Comparison of ENCODE assay signal across 11 cellular contexts in the genomic region with DNA sequence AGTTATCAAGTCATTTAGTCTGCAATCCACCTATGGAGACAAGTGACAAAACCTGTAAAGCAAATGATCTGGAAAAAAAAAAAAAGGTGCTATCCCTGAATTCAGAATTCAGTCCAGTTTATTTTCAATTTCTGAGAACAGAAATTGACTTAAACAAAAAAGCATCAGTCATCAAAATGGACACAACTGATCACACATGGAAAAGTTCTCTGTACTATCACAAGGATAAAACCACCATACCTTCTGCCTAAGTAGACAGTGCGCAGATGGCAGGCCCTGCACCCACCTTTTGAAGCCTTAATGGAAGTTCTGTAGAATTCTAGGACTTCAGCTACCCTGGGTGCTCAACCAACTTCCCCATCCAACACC. TPM values are rescaled to one million over a fixed set of nuclear protein-coding genes. Genes with fewer than 3 reads are reported as not detected.
A peak's percentile ranks its signal among the peaks of the same experiment; 100 is the strongest.
DNase-seq lines count a peak whose midpoint lies in the region; ATAC-seq, FAIRE-seq and TF ChIP-seq lines count a peak whose summit lies in the region.
"Had no signal": no experiment of that assay in that cellular context is flagged by ENCODE, and none has a peak within 500 bp of the region (broad histone marks: within the 10 kb centered on the region; RNA-seq: fewer than 3 reads in every experiment).

No MANE protein-coding gene starts in this region.

- H3K27me3 ChIP-seq in CD4-positive, alpha-beta T cell (ENCODE audit: control insufficient read depth, insufficient read depth, low read length): no peaks in the 10 kb centered on the region
- no peaks in the 10 kb centered on the region for H3K27me3 ChIP-seq in HL-60 (ENCODE audit: insufficient read depth, poor library complexity, severe bottlenecking)
- no peaks in the 10 kb centered on the region for H3K27me3 ChIP-seq in astrocyte (ENCODE audit: insufficient read depth, low read length)
- H3K27me3 ChIP-seq: upper lobe of right lung had no signal

- peak overlapping the region; percentile 23 for H3K9ac ChIP-seq in astrocyte (ENCODE audit: low read length)

- H3K4me1 Mint-ChIP-seq in CD4-positive, alpha-beta T cell (ENCODE audit: low read depth): peaks cover 52% of the 10 kb centered on the region
- H3K4me1 Mint-ChIP-seq in astrocyte (ENCODE audit: low read depth, unreplicated experiment) (peaks cover 28% of the 10 kb centered on the region), naive B cell (peaks cover 24 to 34% (median 31%) of the 10 kb centered on the region in 3 donors)

- H2AFZ ChIP-seq in astrocyte (ENCODE audit: low read depth, low read length): no peak overlapping the region

- H3K9me3 Mint-ChIP-seq in CD4-positive, alpha-beta T cell: no peaks in the 10 kb centered on the region
- H3K9me3 Mint-ChIP-seq in astrocyte (ENCODE audit: unreplicated experiment) (no peaks in the 10 kb centered on the region), naive B cell (no peaks in the 10 kb centered on the region)

- TF ChIP-seq CTCF in CD4-positive, alpha-beta T cell (IDR thresholded peaks at IDR 0.05): no peak
- TF ChIP-seq CTCF in HL-60 (IDR thresholded peaks at IDR 0.05; ENCODE audit: insufficient read depth, low read length) (no peak), astrocyte (IDR thresholded peaks at IDR 0.05; ENCODE audit: insufficient read depth, low read depth, low read length) (no peak)

- POLR2A ChIA-PET in CD4-positive, alpha-beta T cell (lab: Charles Lee): interaction anchor here (0.6 to 0.7 kb wide), 2 partner anchors 8 to 261 kb away, joined by 3 read pairs; no protein-coding TSS in a partner anchor

- peaks cover 85% of the 10 kb centered on the region for H3K79me2 ChIP-seq in astrocyte (ENCODE audit: insufficient read depth, low read length)

- no peak for DNase-seq in CD4-positive, alpha-beta T cell
- DNase-seq in HL-60 (ENCODE audit: low read depth in 1 of 2, low spot score in 1 of 2) (no peak), astrocyte (ENCODE audit: low read depth) (no peak), naive B cell (no peak), DMS114 treated with DMSO at 0.1 percent for 48 hours (lab: John Stamatoyannopoulos, UW; ENCODE audit: unreplicated experiment) (no peak), SKM-1 (lab: John Stamatoyannopoulos, UW; ENCODE audit: unreplicated experiment) (no peak), NCI-H748 treated with DMSO at 0.1 percent for 48 hours (lab: John Stamatoyannopoulos, UW) (no peak), amygdala (lab: John Stamatoyannopoulos, UW) (no peak)
- DNase-seq: central memory CD4-positive, alpha-beta T cell; upper lobe of right lung had no signal

- no peak overlapping the region for H3K27ac ChIP-seq in CD4-positive, alpha-beta T cell (ENCODE audit: low read depth, low read length)
- H3K27ac ChIP-seq in HL-60 (replicated peaks) (no peak overlapping the region), astrocyte (ENCODE audit: low read depth, low read length) (no peak overlapping the region)
- H3K27ac ChIP-seq: upper lobe of right lung had no signal

- CTCF ChIA-PET in CD4-positive, alpha-beta T cell (lab: Charles Lee): no interaction called here

- H3K4me2 ChIP-seq in astrocyte (ENCODE audit: low read length): peak overlapping the region; percentile 97

- peaks cover 49% of the 10 kb centered on the region for H3K36me3 ChIP-seq in astrocyte (ENCODE audit: insufficient read depth, low read length)

- peaks cover 76% of the 10 kb centered on the region for H4K20me1 ChIP-seq in astrocyte (ENCODE audit: insufficient read depth, low read length)

- FAIRE-seq in astrocyte (lab: Jason Lieb, UNC): no peak
- FAIRE-seq: islet of Langerhans had no signal

- peak overlapping the region; percentile 87 for H3K4me3 ChIP-seq in HL-60 (replicated peaks; ENCODE audit: insufficient read depth, low read length)
- H3K4me3 ChIP-seq in astrocyte (ENCODE audit: insufficient read depth, low read depth, low read length): peak overlapping the region; percentile 43

- peak overlapping the region; percentile 75 for H3K4me3 Mint-ChIP-seq in CD4-positive, alpha-beta T cell
- peak overlapping the region; percentile 95 for H3K4me3 Mint-ChIP-seq in astrocyte (ENCODE audit: unreplicated experiment)
- peak overlapping the region in 6 of 8 donors; percentile 23 to 93 (median 80) for H3K4me3 Mint-ChIP-seq in naive B cell

- no peaks in the 10 kb centered on the region for H3K27me3 Mint-ChIP-seq in CD4-positive, alpha-beta T cell
- H3K27me3 Mint-ChIP-seq in astrocyte (ENCODE audit: low read depth, unreplicated experiment) (no peaks in the 10 kb centered on the region), naive B cell (no peaks in the 10 kb centered on the region)

- H3K27ac Mint-ChIP-seq in CD4-positive, alpha-beta T cell: peak overlapping the region; percentile 87
- no peak overlapping the region for H3K27ac Mint-ChIP-seq in astrocyte (ENCODE audit: unreplicated experiment)
- H3K27ac Mint-ChIP-seq in naive B cell: no peak overlapping the region

- peaks cover 26% of the 10 kb centered on the region for H3K4me1 ChIP-seq in astrocyte (ENCODE audit: insufficient read depth, low read length)

- no peak for ATAC-seq in CD4-positive, alpha-beta T cell (ENCODE audit: poor library complexity)
- ATAC-seq in naive B cell (ENCODE audit: low read depth in 2 of 2): no peak
- ATAC-seq: upper lobe of right lung had no signal

- peaks cover 74% of the 10 kb centered on the region for H3K36me3 Mint-ChIP-seq in CD4-positive, alpha-beta T cell (ENCODE audit: low read depth)
- peaks cover 26% of the 10 kb centered on the region for H3K36me3 Mint-ChIP-seq in astrocyte (ENCODE audit: low read depth, unreplicated experiment)
- H3K36me3 Mint-ChIP-seq in naive B cell: peaks cover 26 to 28% of the 10 kb centered on the region in 2 donors

- no peaks in the 10 kb centered on the region for H3K9me3 ChIP-seq in CD4-positive, alpha-beta T cell (ENCODE audit: control insufficient read depth, low read length)
- H3K9me3 ChIP-seq in astrocyte (ENCODE audit: insufficient read depth, low read depth, low read length): no peaks in the 10 kb centered on the region
- H3K9me3 ChIP-seq: upper lobe of right lung had no signal

- intact Hi-C loops in CD4-positive, alpha-beta T cell (cut with DNase I, micrococcal nuclease): loop anchor here in 1 of 2 experiments (10.0 kb wide), 4 partner anchors 168 to 1558 kb away; a partner anchor contains a TSS

RNA-seq across cellular contexts. Expression of a gene that starts 3.5 kb away (rescaled TPM):
- total RNA-seq in CD4-positive, alpha-beta T cell: 100 to 1,000 TPM; 343 to 348 TPM
- total RNA-seq in astrocyte: 240 and 245 TPM in 2 replicates
- polyA plus RNA-seq in naive B cell (ENCODE audit: low read depth in 6 of 6): 10 to 100 TPM in 5 of 6 donors, 1 to 10 TPM in 1; 8.0 to 32.3 (median 15.9) TPM
